ENCODE assay signal across 21 cellular contexts in the genomic region with DNA sequence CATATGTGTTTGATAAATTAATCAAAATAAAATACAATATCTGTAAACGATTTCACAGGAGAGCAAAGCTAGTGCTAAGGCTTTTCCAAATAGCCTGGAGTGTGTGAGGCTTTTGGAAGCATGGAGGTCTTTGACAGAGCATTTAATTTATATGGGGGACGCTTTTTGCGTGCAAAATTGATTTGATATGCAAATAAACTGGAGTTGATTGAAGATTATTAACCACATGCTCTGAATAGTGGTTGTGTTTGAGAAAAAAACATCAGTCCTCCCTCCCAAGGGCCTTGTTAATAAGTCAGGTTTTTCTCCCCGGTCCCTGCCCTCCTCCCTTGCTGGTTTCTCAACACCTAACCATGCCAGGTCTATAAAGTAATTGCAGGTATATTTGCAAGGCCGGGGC.
"Had no signal": no experiment of that assay in that cellular context is flagged by ENCODE, and none has a peak within 500 bp of the region (broad histone marks: within the 10 kb centered on the region; RNA-seq: fewer than 3 reads in every experiment).

No MANE protein-coding gene starts in this region.

- H3K9me3 ChIP-seq: psoas muscle, suprapubic skin, thyroid gland had no signal

- H3K4me1 Mint-ChIP-seq: naive B cell; stimulated activated effector memory CD8-positive, alpha-beta T cell treated with anti-CD3 and anti-CD28 coated beads, Interleukin-12 subunit alpha, Interleukin-12 subunit beta, amount 100 ng/mL, for 72 hours had no signal

- H3K27me3 ChIP-seq: esophagus muscularis mucosa, gastroesophageal sphincter, hepatocyte, right atrium auricular region, sigmoid colon, thyroid gland had no signal

- H3K36me3 ChIP-seq: esophagus muscularis mucosa, gastroesophageal sphincter, right atrium auricular region, sigmoid colon, suprapubic skin, thyroid gland had no signal

- H3K4me3 ChIP-seq: coronary artery, esophagus muscularis mucosa, gastroesophageal sphincter, hepatocyte, psoas muscle, right atrium auricular region, sigmoid colon, skin epidermis, suprapubic skin, thyroid gland had no signal

- H3K36me3 Mint-ChIP-seq: naive B cell; stimulated activated effector memory CD8-positive, alpha-beta T cell treated with anti-CD3 and anti-CD28 coated beads, Interleukin-12 subunit alpha, Interleukin-12 subunit beta, amount 100 ng/mL, for 72 hours; type B pancreatic cell had no signal

- H3K4me1 ChIP-seq: psoas muscle, right atrium auricular region, thyroid gland had no signal

- ATAC-seq: gastroesophageal sphincter; psoas muscle; stimulated activated effector memory CD8-positive, alpha-beta T cell treated with anti-CD3 and anti-CD28 coated beads, Interleukin-12 subunit alpha, Interleukin-12 subunit beta, amount 100 ng/mL, for 72 hours; stimulated activated naive CD8-positive, alpha-beta T cell treated with anti-CD3 and anti-CD28 coated beads, Interleukin-15, Interleukin-2, amounts not matched to agents 100 U/mL and 50 U/mL, for 24 hours had no signal

- H3K4me3 Mint-ChIP-seq: naive B cell; stimulated activated effector memory CD8-positive, alpha-beta T cell treated with anti-CD3 and anti-CD28 coated beads, Interleukin-12 subunit alpha, Interleukin-12 subunit beta, amount 100 ng/mL, for 72 hours; type B pancreatic cell had no signal

- H3K27ac ChIP-seq: coronary artery, esophagus muscularis mucosa, gastroesophageal sphincter, hepatocyte, parathyroid adenoma, psoas muscle, right atrium auricular region, sigmoid colon, skin epidermis, suprapubic skin, thyroid gland had no signal

- DNase-seq: central memory CD4-positive, alpha-beta T cell; effector CD8-positive, alpha-beta T cell; head of caudate nucleus; mesendoderm; naive B cell; psoas muscle; sigmoid colon; stimulated activated CD4-positive, alpha-beta T cell treated with anti-CD3 and anti-CD28 coated beads, Interleukin-4, amount 100 ng/mL, for 1 hour; stimulated activated CD8-positive, alpha-beta memory T cell treated with anti-CD3 and anti-CD28 coated beads, Interleukin-4, amount 100 ng/mL, for 48 hours; stimulated activated naive CD8-positive, alpha-beta T cell treated with anti-CD3 and anti-CD28 coated beads, Interleukin-15, Interleukin-2, amounts not matched to agents 100 U/mL and 50 U/mL, for 24 hours; thyroid gland had no signal

- H3K9me3 Mint-ChIP-seq: stimulated activated effector memory CD8-positive, alpha-beta T cell treated with anti-CD3 and anti-CD28 coated beads, Interleukin-12 subunit alpha, Interleukin-12 subunit beta, amount 100 ng/mL, for 72 hours; type B pancreatic cell had no signal

- H3K27ac Mint-ChIP-seq: naive B cell; stimulated activated effector memory CD8-positive, alpha-beta T cell treated with anti-CD3 and anti-CD28 coated beads, Interleukin-12 subunit alpha, Interleukin-12 subunit beta, amount 100 ng/mL, for 72 hours; type B pancreatic cell had no signal
